Comparison of ENCODE assay signal across 14 cellular contexts in genomic region chr9:86795047-86795437, GRCh38.
DNase-seq lines count a peak whose midpoint lies in the region; ATAC-seq and TF ChIP-seq lines count a peak whose summit lies in the region.
"Had no signal": no experiment of that assay in that cellular context is flagged by ENCODE, and none has a peak within 500 bp of the region (broad histone marks: within the 10 kb centered on the region; RNA-seq: fewer than 3 reads in every experiment).

No MANE protein-coding gene starts in this region.

- H3K4me3 Mint-ChIP-seq in activated CD8-positive, alpha-beta T cell treated with anti-CD3 and anti-CD28 coated beads, Interleukin-2, amount 10 ng/mL, durations not matched to agents 7 days and 5 days: no peak overlapping the region
- no peak overlapping the region for H3K4me3 Mint-ChIP-seq in activated T-cell treated with anti-CD3 and anti-CD28 coated beads, Interleukin-2, amount 50 U/mL, for 72 hours
- H3K4me3 Mint-ChIP-seq: activated naive CD4-positive, alpha-beta T cell treated with anti-CD3 and anti-CD28 coated beads, Interleukin-2, amount 10 ng/mL, durations not matched to agents 7 days and 5 days; CD4-positive, alpha-beta memory T cell had no signal

- dilution Hi-C loops in mammary epithelial cell (cut with HindIII; ENCODE audit: low sequenced_read_pairs): no loop called here

- in situ Hi-C loops in mammary epithelial cell (cut with MboI; ENCODE audit: low sequenced_read_pairs in 2 of 2): no loop called here

- H3K4me2 ChIP-seq in mammary epithelial cell (ENCODE audit: insufficient read depth, low read depth, low read length) (no peak overlapping the region), hepatocyte (peak overlapping the region; percentile 44)
- H3K4me2 ChIP-seq: A549, KMS-11 had no signal

- H3K79me2 ChIP-seq in mammary epithelial cell (ENCODE audit: insufficient read depth, low read length): no peaks in the 10 kb centered on the region
- H3K79me2 ChIP-seq in hepatocyte: no peaks in the 10 kb centered on the region

- H3K9me3 Mint-ChIP-seq in activated CD8-positive, alpha-beta T cell treated with anti-CD3 and anti-CD28 coated beads, Interleukin-2, amount 10 ng/mL, durations not matched to agents 7 days and 5 days (ENCODE audit: insufficient read depth): no peaks in the 10 kb centered on the region
- no peaks in the 10 kb centered on the region for H3K9me3 Mint-ChIP-seq in activated T-cell treated with anti-CD3 and anti-CD28 coated beads, Interleukin-2, amount 50 U/mL, for 72 hours
- H3K9me3 Mint-ChIP-seq: activated naive CD4-positive, alpha-beta T cell treated with anti-CD3 and anti-CD28 coated beads, Interleukin-2, amount 10 ng/mL, durations not matched to agents 7 days and 5 days; CD4-positive, alpha-beta memory T cell had no signal

- WGBS in mammary epithelial cell (ENCODE audit: low coverage, missing lambda C conversion rate): 57% methylated on average over 5 of the region's 7 CpGs
- 42% methylated on average over 7 of the region's 7 CpGs for WGBS in hepatocyte (ENCODE audit: low lambda C conversion rate, missing lambda C conversion rate)
- 32 to 61% (median 45%) methylated on average over 7 of the region's 7 CpGs for WGBS in psoas muscle, 3 donors

- H3K9ac ChIP-seq in mammary epithelial cell (ENCODE audit: insufficient read depth, low read length): no peak overlapping the region
- H3K9ac ChIP-seq: KMS-11 had no signal

- TF ChIP-seq POLR2A in breast epithelium (IDR thresholded peaks at IDR 0.05) (no peak), vagina (IDR thresholded peaks at IDR 0.05) (no peak)

- DNase-seq in breast epithelium (ENCODE audit: low spot score in 2 of 2) (no peak), mammary epithelial cell (no peak), hepatocyte (ENCODE audit: low spot score) (no peak), psoas muscle (no peak), vagina (ENCODE audit: extremely low spot score in 2 of 2) (no peak)
- DNase-seq in central memory CD4-positive, alpha-beta T cell: no peak
- DNase-seq in activated CD8-positive, alpha-beta T cell treated with anti-CD3 and anti-CD28 coated beads, Interleukin-2, amount 10 ng/mL, durations not matched to agents 7 days and 5 days: no peak
- DNase-seq in activated T-cell treated with anti-CD3 and anti-CD28 coated beads, Interleukin-2, amount 50 U/mL, for 72 hours: no peak
- DNase-seq: activated naive CD4-positive, alpha-beta T cell treated with anti-CD3 and anti-CD28 coated beads, Interleukin-2, amount 10 ng/mL, durations not matched to agents 7 days and 5 days; CD4-positive, alpha-beta memory T cell; hippocampal formation; stimulated activated naive CD4-positive, alpha-beta T cell treated with Interleukin-2 at 50 U/mL for 16 hours had no signal

- no peaks in the 10 kb centered on the region for H3K36me3 Mint-ChIP-seq in activated CD8-positive, alpha-beta T cell treated with anti-CD3 and anti-CD28 coated beads, Interleukin-2, amount 10 ng/mL, durations not matched to agents 7 days and 5 days (ENCODE audit: low read depth)
- H3K36me3 Mint-ChIP-seq in activated T-cell treated with anti-CD3 and anti-CD28 coated beads, Interleukin-2, amount 50 U/mL, for 72 hours (ENCODE audit: insufficient read depth in 2 of 2): no peaks in the 10 kb centered on the region
- H3K36me3 Mint-ChIP-seq: activated naive CD4-positive, alpha-beta T cell treated with anti-CD3 and anti-CD28 coated beads, Interleukin-2, amount 10 ng/mL, durations not matched to agents 7 days and 5 days; CD4-positive, alpha-beta memory T cell had no signal

- H3K4me1 ChIP-seq in breast epithelium (no peaks in the 10 kb centered on the region), mammary epithelial cell (ENCODE audit: insufficient read depth, low read length) (no peaks in the 10 kb centered on the region), hepatocyte (ENCODE audit: insufficient read depth) (peaks cover 29% of the 10 kb centered on the region), psoas muscle (no peaks in the 10 kb centered on the region), vagina (peaks cover 12% of the 10 kb centered on the region)
- H3K4me1 ChIP-seq: A549 had no signal

- BruUV-seq in mammary epithelial cell (replicated peaks; lab: Mats Ljungman, UMichigan): no TSS peak

- peaks cover 3% of the 10 kb centered on the region for H3K27me3 Mint-ChIP-seq in activated CD8-positive, alpha-beta T cell treated with anti-CD3 and anti-CD28 coated beads, Interleukin-2, amount 10 ng/mL, durations not matched to agents 7 days and 5 days (ENCODE audit: low read depth)
- peaks cover 5% of the 10 kb centered on the region for H3K27me3 Mint-ChIP-seq in activated T-cell treated with anti-CD3 and anti-CD28 coated beads, Interleukin-2, amount 50 U/mL, for 72 hours (ENCODE audit: low read depth)
- H3K27me3 Mint-ChIP-seq: activated naive CD4-positive, alpha-beta T cell treated with anti-CD3 and anti-CD28 coated beads, Interleukin-2, amount 10 ng/mL, durations not matched to agents 7 days and 5 days had no signal

- peak overlapping the region; percentile 75 to 83 for H3K27ac ChIP-seq in breast epithelium
- no peak overlapping the region for H3K27ac ChIP-seq in mammary epithelial cell (ENCODE audit: insufficient read depth, low read depth, low read length)
- peak overlapping the region; percentile 64 for H3K27ac ChIP-seq in hepatocyte
- peak overlapping the region; percentile 50 for H3K27ac ChIP-seq in psoas muscle
- H3K27ac ChIP-seq in vagina: peak overlapping the region; percentile 64
- H3K27ac ChIP-seq: A549, KMS-11 had no signal

- no peaks in the 10 kb centered on the region for H3K4me1 Mint-ChIP-seq in activated CD8-positive, alpha-beta T cell treated with anti-CD3 and anti-CD28 coated beads, Interleukin-2, amount 10 ng/mL, durations not matched to agents 7 days and 5 days (ENCODE audit: low read depth)
- H3K4me1 Mint-ChIP-seq in activated T-cell treated with anti-CD3 and anti-CD28 coated beads, Interleukin-2, amount 50 U/mL, for 72 hours (ENCODE audit: low read depth): no peaks in the 10 kb centered on the region
- H3K4me1 Mint-ChIP-seq: activated naive CD4-positive, alpha-beta T cell treated with anti-CD3 and anti-CD28 coated beads, Interleukin-2, amount 10 ng/mL, durations not matched to agents 7 days and 5 days; CD4-positive, alpha-beta memory T cell had no signal

- H3K36me3 ChIP-seq in breast epithelium (no peaks in the 10 kb centered on the region), mammary epithelial cell (ENCODE audit: insufficient read depth, low read length) (no peaks in the 10 kb centered on the region), hepatocyte (replicated peaks; ENCODE audit: insufficient read depth, low read depth) (no peaks in the 10 kb centered on the region), psoas muscle (ENCODE audit: insufficient read depth in 1 of 2, low read depth in 1 of 2) (no peaks in the 10 kb centered on the region), vagina (no peaks in the 10 kb centered on the region)

- no peaks in the 10 kb centered on the region for H3K9me2 ChIP-seq in hepatocyte (replicated peaks; ENCODE audit: insufficient read depth)

- H2AFZ ChIP-seq in mammary epithelial cell (ENCODE audit: low read depth, low read length): no peak overlapping the region
- no peak overlapping the region for H2AFZ ChIP-seq in hepatocyte

- POLR2A ChIA-PET in activated CD8-positive, alpha-beta T cell treated with anti-CD3 and anti-CD28 coated beads, Interleukin-2, amount 10 ng/mL, durations not matched to agents 7 days and 5 days (lab: Charles Lee): no interaction called here

- H3K27me3 ChIP-seq in breast epithelium (no peaks in the 10 kb centered on the region), mammary epithelial cell (ENCODE audit: insufficient read depth, low read length) (no peaks in the 10 kb centered on the region), hepatocyte (no peaks in the 10 kb centered on the region), psoas muscle (ENCODE audit: insufficient read depth in 3 of 3, low read length in 2 of 3) (no peaks in the 10 kb centered on the region), vagina (no peaks in the 10 kb centered on the region)

- TF ChIP-seq CTCF in breast epithelium (IDR thresholded peaks at IDR 0.05): no peak
- no peak for TF ChIP-seq CTCF in mammary epithelial cell (conservative IDR thresholded peaks at IDR 0.05 in 1 of 2, IDR thresholded peaks at IDR 0.05 in 1 of 2; ENCODE audit: extremely low read depth in 1 of 2, insufficient read depth in 1 of 2, low read depth in 1 of 2, low read length in 2 of 2)
- TF ChIP-seq CTCF in hepatocyte (IDR thresholded peaks at IDR 0.05; ENCODE audit: poor library complexity): no peak
- TF ChIP-seq CTCF in psoas muscle (IDR thresholded peaks at IDR 0.05): no peak
- TF ChIP-seq CTCF in vagina (IDR thresholded peaks at IDR 0.05): no peak

- H3K4me3 ChIP-seq in breast epithelium: peak overlapping the region; percentile 34 to 43 (median 37)
- H3K4me3 ChIP-seq in mammary epithelial cell (replicated peaks in 1 of 3; ENCODE audit: insufficient read depth in 1 of 3, low read depth in 2 of 3, low read length in 3 of 3): no peak overlapping the region
- H3K4me3 ChIP-seq in hepatocyte: no peak overlapping the region
- H3K4me3 ChIP-seq in psoas muscle: peak overlapping the region; percentile 23
- H3K4me3 ChIP-seq in vagina: peak overlapping the region; percentile 7 to 11
- H3K4me3 ChIP-seq: A549 had no signal

- H4K20me1 ChIP-seq in mammary epithelial cell (ENCODE audit: insufficient read depth, low read length) (no peaks in the 10 kb centered on the region), hepatocyte (ENCODE audit: insufficient read depth, poor library complexity, severe bottlenecking) (no peaks in the 10 kb centered on the region)

- no peaks in the 10 kb centered on the region for H3K9me3 ChIP-seq in breast epithelium
- no peaks in the 10 kb centered on the region for H3K9me3 ChIP-seq in mammary epithelial cell (replicated peaks; ENCODE audit: insufficient read depth, low read length)
- H3K9me3 ChIP-seq in hepatocyte (ENCODE audit: low read depth): no peaks in the 10 kb centered on the region
- H3K9me3 ChIP-seq in psoas muscle: no peaks in the 10 kb centered on the region
- H3K9me3 ChIP-seq in vagina: no peaks in the 10 kb centered on the region
- H3K9me3 ChIP-seq: A549 had no signal

- CTCF ChIA-PET in mammary epithelial cell (lab: Charles Lee; ENCODE audit: low non-redundant PET): no interaction called here
- CTCF ChIA-PET in activated CD8-positive, alpha-beta T cell treated with anti-CD3 and anti-CD28 coated beads, Interleukin-2, amount 10 ng/mL, durations not matched to agents 7 days and 5 days (lab: Charles Lee): no interaction called here

- no peak overlapping the region for H3K27ac Mint-ChIP-seq in activated CD8-positive, alpha-beta T cell treated with anti-CD3 and anti-CD28 coated beads, Interleukin-2, amount 10 ng/mL, durations not matched to agents 7 days and 5 days
- no peak overlapping the region for H3K27ac Mint-ChIP-seq in activated T-cell treated with anti-CD3 and anti-CD28 coated beads, Interleukin-2, amount 50 U/mL, for 72 hours
- H3K27ac Mint-ChIP-seq: activated naive CD4-positive, alpha-beta T cell treated with anti-CD3 and anti-CD28 coated beads, Interleukin-2, amount 10 ng/mL, durations not matched to agents 7 days and 5 days; CD4-positive, alpha-beta memory T cell had no signal

- intact Hi-C loops in breast epithelium (cut with DNase I; ENCODE audit: low total_unique reads) (no loop called here), mammary epithelial cell (cut with micrococcal nuclease) (no loop called here), psoas muscle (cut with DNase I) (no loop called here), vagina (cut with DNase I) (no loop called here)

- peak in 1 of 4 donors; percentile 43 for ATAC-seq in psoas muscle
- no peak for ATAC-seq in activated CD8-positive, alpha-beta T cell treated with anti-CD3 and anti-CD28 coated beads, Interleukin-2, amount 10 ng/mL, durations not matched to agents 7 days and 5 days
- no peak for ATAC-seq in activated T-cell treated with anti-CD3 and anti-CD28 coated beads, Interleukin-2, amount 50 U/mL, for 72 hours (replicated peaks in 1 of 2)
- ATAC-seq: A549 had no signal

Comparison
In these comparisons a context has a peak if more than half of its experiments do, and no peak if none do; other contexts are left out.
1. H3K4me3 ChIP-seq: peak in breast epithelium (3 of 3), psoas muscle (single experiment) and vagina (2 of 2); none in mammary epithelial cell (0 of 3) and hepatocyte (single experiment).